20 cellular contexts compared by ENCODE assay signal in the genomic region with DNA sequence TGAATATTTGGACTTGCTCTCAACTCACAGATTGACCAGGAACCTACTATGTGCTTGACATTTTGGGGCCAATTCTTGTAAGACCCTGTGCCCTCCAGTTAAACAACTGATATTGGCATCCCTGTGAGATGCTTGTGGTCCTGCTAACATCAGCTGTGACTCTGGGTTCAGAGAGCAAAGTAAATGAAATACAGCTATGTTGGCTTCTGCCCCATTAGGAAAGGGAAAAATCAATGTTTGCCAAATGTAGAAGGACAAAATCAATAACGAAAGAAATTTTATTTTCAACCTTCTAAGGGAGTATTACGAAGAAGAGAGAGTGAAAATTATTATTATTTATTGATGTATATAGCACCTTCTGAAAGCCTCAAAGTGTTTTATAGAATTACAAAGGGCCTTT.
"Had no signal": no experiment of that assay in that cellular context is flagged by ENCODE, and none has a peak within 500 bp of the region (broad histone marks: within the 10 kb centered on the region; RNA-seq: fewer than 3 reads in every experiment).

No MANE protein-coding gene starts in this region.

- H3K9me3 ChIP-seq: colonic mucosa, esophagus squamous epithelium, gastrocnemius medialis, heart right ventricle, left ventricle myocardium inferior, lower lobe of right lung, mucosa of descending colon had no signal

- H3K4me1 ChIP-seq: colonic mucosa, esophagus squamous epithelium, gastrocnemius medialis, lower lobe of right lung had no signal

- H3K27ac ChIP-seq: colonic mucosa, epithelial cell of prostate, esophagus squamous epithelium, gastrocnemius medialis, heart right ventricle, left ventricle myocardium inferior, lower lobe of right lung had no signal

- H3K36me3 ChIP-seq: colonic mucosa, esophagus squamous epithelium, gastrocnemius medialis, heart right ventricle, left ventricle myocardium inferior, lower lobe of right lung had no signal

- DNase-seq: colonic mucosa; cortex of kidney; effector CD8-positive, alpha-beta T cell; effector memory CD8-positive, alpha-beta T cell; endodermal cell; erythroblast; esophagus squamous epithelium; foreskin fibroblast; foreskin melanocyte; gastrocnemius medialis; glutamatergic neuron; heart right ventricle; hippocampal formation; left cardiac atrium; left ventricle myocardium inferior; lower lobe of right lung; mesenchymal stem cell; mucosa of descending colon had no signal

- H3K4me3 ChIP-seq: colonic mucosa, esophagus squamous epithelium, gastrocnemius medialis, heart right ventricle, left ventricle myocardium inferior, lower lobe of right lung, mucosa of descending colon had no signal

- ATAC-seq: effector memory CD8-positive, alpha-beta T cell; esophagus mucosa; gastrocnemius medialis; heart right ventricle; left cardiac atrium; lower lobe of right lung; mucosa of descending colon had no signal

- H3K27me3 ChIP-seq: colonic mucosa, esophagus squamous epithelium, gastrocnemius medialis had no signal
